ENCODE assay signal across 17 cellular contexts in the genomic region with DNA sequence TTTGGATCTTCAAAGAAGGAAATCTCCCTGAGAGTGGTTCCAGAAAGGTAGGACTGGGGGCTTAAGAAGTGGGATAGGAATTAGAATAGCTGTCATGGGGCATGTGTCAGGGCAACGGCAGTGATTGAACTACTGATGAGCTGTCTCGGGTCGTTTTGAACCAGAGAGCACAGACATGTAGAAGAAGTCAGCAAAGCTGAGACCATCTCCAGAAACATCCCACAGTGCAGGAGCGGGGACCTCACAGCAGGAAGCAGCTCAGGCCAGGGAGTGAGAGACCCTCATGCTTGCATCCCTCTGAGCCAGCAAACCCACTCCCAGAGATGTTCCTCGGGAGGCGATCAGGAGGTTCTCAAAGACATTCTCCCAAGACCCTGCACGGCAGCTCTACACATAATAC.
DNase-seq lines count a peak whose midpoint lies in the region; TF ChIP-seq lines count a peak whose summit lies in the region.
"Had no signal": no experiment of that assay in that cellular context is flagged by ENCODE, and none has a peak within 500 bp of the region (broad histone marks: within the 10 kb centered on the region; RNA-seq: fewer than 3 reads in every experiment).

No MANE protein-coding gene starts in this region.

- H3K27me3 Mint-ChIP-seq in osteocyte (ENCODE audit: unreplicated experiment), result peaks cover 33% of the 10 kb centered on the region

- H3K4me3 Mint-ChIP-seq in osteocyte (ENCODE audit: unreplicated experiment), result no peak overlapping the region
- H3K4me3 Mint-ChIP-seq: B cell; CD4-positive, alpha-beta T cell; CD8-positive, alpha-beta T cell had no signal

- no peaks in the 10 kb centered on the region for H3K4me1 Mint-ChIP-seq in osteocyte (ENCODE audit: unreplicated experiment)
- H3K4me1 Mint-ChIP-seq: B cell had no signal

- TF ChIP-seq CTCF in osteocyte (IDR thresholded peaks at IDR 0.05), result no peak

- peak; percentile 58 for DNase-seq in activated effector memory CD4-positive, alpha-beta T cell treated with anti-CD3 and anti-CD28 coated beads, Interleukin-2, amount 50 U/mL, for 16 hours
- DNase-seq in activated effector memory CD4-positive, alpha-beta T cell treated with Interleukin-2 at 50 U/mL for 16 hours, result no peak
- peak; percentile 68 for DNase-seq in osteocyte (ENCODE audit: extremely low spot score, unreplicated experiment)
- DNase-seq in COLO829 (ENCODE audit: low spot score), result no peak
- DNase-seq in NCI-H146 treated with DMSO at 0.1 percent for 48 hours (lab: John Stamatoyannopoulos, UW; ENCODE audit: unreplicated experiment), result no peak
- DNase-seq: AML-193; CD4-positive, alpha-beta T cell; CD8-positive, alpha-beta T cell; COR-L47; DMS 273 treated with DMSO at 0.1 percent for 48 hours; DMS153; DMS53; DMS79; DND-41; EL; GDM1 had no signal

- no peak overlapping the region for H3K27ac Mint-ChIP-seq in osteocyte (ENCODE audit: unreplicated experiment)
- H3K27ac Mint-ChIP-seq: B cell; CD4-positive, alpha-beta T cell; CD8-positive, alpha-beta T cell had no signal

- no peaks in the 10 kb centered on the region for H3K9me3 Mint-ChIP-seq in osteocyte (ENCODE audit: unreplicated experiment)
- H3K9me3 Mint-ChIP-seq: CD4-positive, alpha-beta T cell; CD8-positive, alpha-beta T cell had no signal

- H3K36me3 Mint-ChIP-seq in osteocyte (ENCODE audit: unreplicated experiment), result no peaks in the 10 kb centered on the region
- H3K36me3 Mint-ChIP-seq: CD8-positive, alpha-beta T cell had no signal

Comparison
In these comparisons a context has a peak if more than half of its experiments do, and no peak if none do; other contexts are left out.
1. DNase-seq: peak in activated effector memory CD4-positive, alpha-beta T cell treated with anti-CD3 and anti-CD28 coated beads, Interleukin-2, amount 50 U/mL, for 16 hours (single experiment) and osteocyte (single experiment); none in activated effector memory CD4-positive, alpha-beta T cell treated with Interleukin-2 at 50 U/mL for 16 hours (single experiment), COLO829 (single experiment) and NCI-H146 treated with DMSO at 0.1 percent for 48 hours (single experiment).